In the genomic region with DNA sequence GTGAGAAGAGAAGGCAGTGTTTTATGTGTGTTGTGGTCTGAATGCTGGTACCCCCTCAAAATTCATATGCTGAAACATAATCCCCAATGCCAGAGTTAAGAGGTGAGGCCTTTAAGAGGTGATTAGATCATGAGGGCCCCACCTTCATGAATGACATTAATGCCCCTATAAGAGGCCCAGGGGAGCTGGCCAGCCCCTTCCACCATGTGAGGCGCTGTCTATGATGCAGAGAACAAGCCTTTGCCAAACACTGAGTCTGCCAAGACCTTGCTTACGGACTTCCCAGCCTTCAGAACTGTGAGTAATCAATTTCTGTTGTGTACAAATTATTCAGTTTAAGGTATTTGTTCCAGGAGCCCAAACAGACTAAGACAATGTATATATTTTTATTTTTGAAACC, we compare ENCODE assay signal across 16 cellular contexts. TPM values are rescaled to one million over a fixed set of nuclear protein-coding genes. Genes with fewer than 3 reads are reported as not detected.
DNase-seq lines count a peak whose midpoint lies in the region; TF ChIP-seq lines count a peak whose summit lies in the region.
"Had no signal": no experiment of that assay in that cellular context is flagged by ENCODE, and none has a peak within 500 bp of the region (broad histone marks: within the 10 kb centered on the region; RNA-seq: fewer than 3 reads in every experiment).

No MANE protein-coding gene starts in this region.

- H3K27me3 Mint-ChIP-seq in T-helper 2 cell treated with Interferon-gamma antibody and Interleukin-4, amounts not matched to agents 5 μg/mL and 100 μg/mL, for 36 hours (ENCODE audit: low read depth): no peaks in the 10 kb centered on the region
- H3K27me3 Mint-ChIP-seq in activated naive CD8-positive, alpha-beta T cell: no peaks in the 10 kb centered on the region
- H3K27me3 Mint-ChIP-seq in osteocyte (ENCODE audit: unreplicated experiment): no peaks in the 10 kb centered on the region

- H3K36me3 ChIP-seq in right atrium auricular region (no peaks in the 10 kb centered on the region), stomach (peaks cover 0 to 7% (median 0%) of the 10 kb centered on the region in 4 donors), HAP-1 (replicated peaks) (peaks cover 3% of the 10 kb centered on the region)

- DNase-seq in T-helper 2 cell treated with Interferon-gamma antibody and Interleukin-4, amounts not matched to agents 5 μg/mL and 100 μg/mL, for 36 hours (ENCODE audit: low spot score): no peak
- DNase-seq in T-helper 2 cell (no peak), right atrium auricular region (ENCODE audit: low spot score) (no peak), stomach (no peak), HAP-1 (ENCODE audit: low spot score in 2 of 2) (no peak), osteocyte (ENCODE audit: extremely low spot score, unreplicated experiment) (no peak)
- DNase-seq in stimulated activated CD8-positive, alpha-beta memory T cell treated with anti-CD3 and anti-CD28 coated beads, Interleukin-4, amount 100 ng/mL, for 48 hours: no peak
- DNase-seq: ACHN, caudate nucleus, glutamatergic neuron, H9, midbrain, NCI-H526 had no signal

- in situ Hi-C loops in HAP-1 (cut with MboI; ENCODE audit: low sequenced_read_pairs): no loop called here

- peak overlapping the region; percentile 76 for H3K27ac Mint-ChIP-seq in T-helper 2 cell treated with Interferon-gamma antibody and Interleukin-4, amounts not matched to agents 5 μg/mL and 100 μg/mL, for 36 hours
- peak overlapping the region; percentile 92 for H3K27ac Mint-ChIP-seq in activated naive CD8-positive, alpha-beta T cell
- no peak overlapping the region for H3K27ac Mint-ChIP-seq in osteocyte (ENCODE audit: unreplicated experiment)
- H3K27ac Mint-ChIP-seq: H9 had no signal

- peaks cover 0 to 82% of the 10 kb centered on the region in 2 donors for H3K4me1 ChIP-seq in right atrium auricular region
- H3K4me1 ChIP-seq in stomach: peaks cover 69 to 96% (median 88%) of the 10 kb centered on the region in 4 donors
- H3K4me1 ChIP-seq in HAP-1: peaks cover 11% of the 10 kb centered on the region

- H3K36me3 Mint-ChIP-seq in T-helper 2 cell treated with Interferon-gamma antibody and Interleukin-4, amounts not matched to agents 5 μg/mL and 100 μg/mL, for 36 hours (ENCODE audit: low read depth): peaks cover 47% of the 10 kb centered on the region
- H3K36me3 Mint-ChIP-seq in activated naive CD8-positive, alpha-beta T cell: peaks cover 2% of the 10 kb centered on the region
- peaks cover 3% of the 10 kb centered on the region for H3K36me3 Mint-ChIP-seq in osteocyte (ENCODE audit: unreplicated experiment)

- H3K27me3 ChIP-seq in right atrium auricular region (no peaks in the 10 kb centered on the region), stomach (no peaks in the 10 kb centered on the region), HAP-1 (ENCODE audit: low read depth) (no peaks in the 10 kb centered on the region)

- peaks cover 81% of the 10 kb centered on the region for H3K4me1 Mint-ChIP-seq in T-helper 2 cell treated with Interferon-gamma antibody and Interleukin-4, amounts not matched to agents 5 μg/mL and 100 μg/mL, for 36 hours (ENCODE audit: low read depth)
- H3K4me1 Mint-ChIP-seq in activated naive CD8-positive, alpha-beta T cell (ENCODE audit: low read depth): peaks cover 90% of the 10 kb centered on the region
- H3K4me1 Mint-ChIP-seq in osteocyte (ENCODE audit: unreplicated experiment): peaks cover 41% of the 10 kb centered on the region

- H3K4me3 ChIP-seq in right atrium auricular region (no peak overlapping the region), stomach (no peak overlapping the region), HAP-1 (no peak overlapping the region)
- H3K4me3 ChIP-seq: SK-N-MC, smooth muscle cell had no signal

- no peak for TF ChIP-seq CTCF in right atrium auricular region (IDR thresholded peaks at IDR 0.05)
- TF ChIP-seq CTCF in stomach (IDR thresholded peaks at IDR 0.05): no peak
- TF ChIP-seq CTCF in osteocyte (IDR thresholded peaks at IDR 0.05): no peak

- H3K9me3 ChIP-seq in right atrium auricular region (no peaks in the 10 kb centered on the region), stomach (no peaks in the 10 kb centered on the region), HAP-1 (no peaks in the 10 kb centered on the region)

- H3K27ac ChIP-seq in right atrium auricular region: peak overlapping the region; percentile 41 to 43
- peak overlapping the region in 4 of 5 donors; percentile 73 to 85 (median 81) for H3K27ac ChIP-seq in stomach
- H3K27ac ChIP-seq: SK-N-MC had no signal

- TF ChIP-seq POLR2A in stomach (IDR thresholded peaks at IDR 0.05): no peak

- 21 to 42% (median 29%) methylated on average over 2 of the region's 2 CpGs for WGBS in stomach, 5 donors

- H3K4me3 Mint-ChIP-seq in T-helper 2 cell treated with Interferon-gamma antibody and Interleukin-4, amounts not matched to agents 5 μg/mL and 100 μg/mL, for 36 hours: peak overlapping the region; percentile 56
- peak overlapping the region; percentile 44 for H3K4me3 Mint-ChIP-seq in activated naive CD8-positive, alpha-beta T cell
- no peak overlapping the region for H3K4me3 Mint-ChIP-seq in osteocyte (ENCODE audit: unreplicated experiment)

- TF ChIP-seq EP300 in stomach (IDR thresholded peaks at IDR 0.05): no peak

- no peaks in the 10 kb centered on the region for H3K9me3 Mint-ChIP-seq in T-helper 2 cell treated with Interferon-gamma antibody and Interleukin-4, amounts not matched to agents 5 μg/mL and 100 μg/mL, for 36 hours
- no peaks in the 10 kb centered on the region for H3K9me3 Mint-ChIP-seq in activated naive CD8-positive, alpha-beta T cell (ENCODE audit: low read depth)
- H3K9me3 Mint-ChIP-seq in osteocyte (ENCODE audit: unreplicated experiment): no peaks in the 10 kb centered on the region
- H3K9me3 Mint-ChIP-seq: H9 had no signal

- intact Hi-C loops in stomach (cut with DNase I; ENCODE audit: low total_unique reads): no loop called here

RNA-seq across cellular contexts. Expression of a gene that starts 20.2 kb away (rescaled TPM):
- total RNA-seq in right atrium auricular region (100 to 1,000 TPM in 1 of 2 donors, 10 to 100 TPM in 1; 87.8 to 122 TPM), stomach (100 to 1,000 TPM in 3 of 5 donors, 10 to 100 TPM in 2; 84.9 to 246 (median 112) TPM), osteocyte (403 and 412 TPM in 2 replicates)
- polyA plus RNA-seq in stomach: 100 to 1,000 TPM; 188 to 345 (median 256) TPM
